29 cellular contexts compared by ENCODE assay signal in genomic region chr15:77642019-77642418, GRCh38. TPM values are rescaled to one million over a fixed set of nuclear protein-coding genes. Genes with fewer than 3 reads are reported as not detected.
"Had no signal": no experiment of that assay in that cellular context is flagged by ENCODE, and none has a peak within 500 bp of the region (broad histone marks: within the 10 kb centered on the region; RNA-seq: fewer than 3 reads in every experiment).

No MANE protein-coding gene starts in this region.

- FAIRE-seq: colon had no signal

- H3K27me3 ChIP-seq: body of pancreas had no signal

- H3K9me3 ChIP-seq: body of pancreas, esophagus muscularis mucosa, gastrocnemius medialis had no signal

- H3K36me3 ChIP-seq: esophagus muscularis mucosa, gastrocnemius medialis, WERI-Rb-1 had no signal

- H3K27ac ChIP-seq: body of pancreas, esophagus muscularis mucosa, foreskin keratinocyte, gastrocnemius medialis, WERI-Rb-1 had no signal

- H3K4me1 ChIP-seq: body of pancreas, esophagus muscularis mucosa, foreskin keratinocyte, gastrocnemius medialis had no signal

- ATAC-seq: activated CD4-positive, CD25-positive, alpha-beta regulatory T cell treated with anti-CD3 and anti-CD28 coated beads, Interleukin-2, amount 50 U/mL, for 24 hours; activated CD8-positive, alpha-beta T cell treated with anti-CD3 and anti-CD28 coated beads for 36 hours; activated T-cell treated with anti-CD3 and anti-CD28 coated beads, Interleukin-2, amount 50 U/mL, for 4 hours; activated T-helper 17 cell treated with anti-CD3 and anti-CD28 coated beads, Interleukin-2, amount 50 U/mL, for 72 hours; body of pancreas; effector memory CD8-positive, alpha-beta T cell; gastrocnemius medialis; T-helper 17 cell had no signal

- H3K4me3 ChIP-seq: body of pancreas, esophagus muscularis mucosa, gastrocnemius medialis had no signal

- DNase-seq: activated B cell treated with CpG ODN at 0.5 μM for 24 hours; activated CD4-positive, alpha-beta T cell treated with anti-CD3 and anti-CD28 coated beads for 48 hours; activated CD4-positive, alpha-beta T cell treated with anti-CD3 and anti-CD28 coated beads, Interleukin-2, amount 50 U/mL, for 1 hour; activated CD4-positive, alpha-beta T cell treated with anti-CD3 and anti-CD28 coated beads, Interleukin-2, amount 50 U/mL, for 48 hours; activated CD8-positive, alpha-beta memory T cell treated with anti-CD3 and anti-CD28 coated beads for 24 hours; activated CD8-positive, alpha-beta T cell treated with anti-CD3 and anti-CD28 coated beads for 36 hours; activated effector memory CD4-positive, alpha-beta T cell treated with Interleukin-2 at 50 U/mL for 16 hours; activated gamma-delta T cell treated with Interleukin-2 at 50 U/mL for 16 hours; activated naive CD4-positive, alpha-beta T cell treated with anti-CD3 and anti-CD28 coated beads, Interleukin-2, amount 50 U/mL, for 16 hours; activated naive CD4-positive, alpha-beta T cell treated with Interleukin-2 at 50 U/mL for 16 hours; activated T-cell treated with anti-CD3 and anti-CD28 coated beads, Interleukin-2, amount 50 U/mL, for 4 hours; amygdala; aorta; body of pancreas; caudate nucleus; cortex of kidney; dermis blood vessel endothelial cell; effector CD4-positive, alpha-beta T cell; effector memory CD8-positive, alpha-beta T cell; gastrocnemius medialis; T-helper 1 cell; T-helper 17 cell; T1000; WERI-Rb-1 had no signal

RNA-seq across cellular contexts. Expression of gene LINGO1, which starts 9.3 kb away (rescaled TPM):
- total RNA-seq: activated B cell treated with CpG ODN at 0.5 μM for 24 hours; activated CD8-positive, alpha-beta T cell treated with anti-CD3 and anti-CD28 coated beads for 36 hours; activated T-cell treated with anti-CD3 and anti-CD28 coated beads, Interleukin-2, amount 50 U/mL, for 4 hours; activated T-helper 17 cell treated with anti-CD3 and anti-CD28 coated beads, Interleukin-2, amount 50 U/mL, for 72 hours; dermis blood vessel endothelial cell; T-helper 17 cell had no signal
